In the genomic region with DNA sequence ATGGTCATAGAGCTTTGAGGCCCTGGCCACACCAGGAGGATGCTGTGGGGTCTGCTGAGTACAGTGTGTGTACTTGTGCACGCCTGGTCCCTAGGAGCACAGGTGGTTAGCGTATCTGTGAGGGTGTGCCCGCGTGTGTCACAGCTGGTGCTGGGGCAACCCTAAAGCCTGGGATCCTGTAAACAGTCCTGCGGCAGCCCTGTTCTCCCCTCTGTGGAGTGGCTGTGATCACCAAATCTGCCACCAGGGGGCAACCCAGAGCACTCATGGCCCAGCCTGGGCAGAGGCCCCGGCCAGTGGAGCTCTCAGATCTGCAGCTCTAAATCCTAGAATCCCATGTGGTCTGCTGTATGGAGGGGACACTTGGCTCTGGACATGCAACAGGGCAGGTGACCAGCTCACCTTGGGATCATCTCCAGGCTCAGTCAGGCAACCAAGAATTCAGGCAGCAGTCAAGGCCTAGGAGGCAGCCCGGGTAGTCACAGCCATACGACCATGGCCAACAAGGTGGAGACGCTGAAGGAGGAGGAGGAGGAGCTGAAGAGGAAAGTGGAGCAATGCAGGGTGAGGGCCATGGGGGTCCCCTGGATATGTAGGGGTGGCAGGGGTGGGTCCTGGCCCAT, we compare ENCODE assay signal across 8 cellular contexts. TPM values are rescaled to one million over a fixed set of nuclear protein-coding genes. Genes with fewer than 3 reads are reported as not detected.
A peak's percentile ranks its signal among the peaks of the same experiment; 100 is the strongest.
DNase-seq lines count a peak whose midpoint lies in the region; ATAC-seq and TF ChIP-seq lines count a peak whose summit lies in the region.

No MANE protein-coding gene starts in this region.

- no peaks in the 10 kb centered on the region for H3K27me3 ChIP-seq in CD4-positive, CD25-positive, alpha-beta regulatory T cell (ENCODE audit: control insufficient read depth, insufficient read depth, low read length)
- H3K27me3 ChIP-seq in H7 (ENCODE audit: control insufficient read depth, insufficient read depth, low read length): no peaks in the 10 kb centered on the region
- H3K27me3 ChIP-seq in lower lobe of right lung (ENCODE audit: low read depth): no peaks in the 10 kb centered on the region

- peak; percentile 63 to 72 for ATAC-seq in CD4-positive, CD25-positive, alpha-beta regulatory T cell (ENCODE audit: low read depth in 2 of 2)
- peak; percentile 82 to 83 for ATAC-seq in lower lobe of right lung

- intact Hi-C loops in lower lobe of right lung (cut with DNase I): no loop called here

- TF ChIP-seq CTCF in coronary artery (IDR thresholded peaks at IDR 0.05) (peak; percentile 87), lower lobe of right lung (IDR thresholded peaks at IDR 0.05) (peak; percentile 96)

- DNase-seq in CD4-positive, CD25-positive, alpha-beta regulatory T cell: peak; percentile 74 to 82 (median 79)
- peak; percentile 96 for DNase-seq in H7
- peak; percentile 3 for DNase-seq in NCI-H345 treated with DMSO at 0.1 percent for 48 hours (lab: John Stamatoyannopoulos, UW; ENCODE audit: unreplicated experiment)
- DNase-seq in activated CD4-positive, alpha-beta T cell treated with anti-CD3 and anti-CD28 coated beads, Interleukin-2, amount 10 ng/mL, durations not matched to agents 7 days and 5 days: peak; percentile 89
- DNase-seq in coronary artery (ENCODE audit: low spot score): no peak
- DNase-seq in lower lobe of right lung: peak; percentile 90
- DNase-seq in stimulated activated CD8-positive, alpha-beta memory T cell treated with anti-CD3 and anti-CD28 coated beads, Interleukin-12 subunit alpha, Interleukin-12 subunit beta, amount 100 ng/mL, for 1 hour (ENCODE audit: low read depth): peak; percentile 81
- no peak for DNase-seq in OCI-M2 (lab: John Stamatoyannopoulos, UW; ENCODE audit: unreplicated experiment)

- no peak overlapping the region for H3K27ac ChIP-seq in CD4-positive, CD25-positive, alpha-beta regulatory T cell (ENCODE audit: insufficient read depth, low read length, poor library complexity, severe bottlenecking)
- no peak overlapping the region for H3K27ac ChIP-seq in coronary artery
- no peak overlapping the region for H3K27ac ChIP-seq in lower lobe of right lung

- POLR2A ChIA-PET in activated CD4-positive, alpha-beta T cell treated with anti-CD3 and anti-CD28 coated beads, Interleukin-2, amount 10 ng/mL, durations not matched to agents 7 days and 5 days (lab: Charles Lee): interaction anchor here (0.5 to 1.2 kb wide), 3 partner anchors 16 to 38 kb away, joined by 3 to 4 read pairs (median 3); no protein-coding TSS in a partner anchor

- no peaks in the 10 kb centered on the region for H3K9me3 ChIP-seq in CD4-positive, CD25-positive, alpha-beta regulatory T cell (ENCODE audit: control insufficient read depth in 2 of 2, low read length in 2 of 2)
- no peaks in the 10 kb centered on the region for H3K9me3 ChIP-seq in lower lobe of right lung

- H3K36me3 ChIP-seq in CD4-positive, CD25-positive, alpha-beta regulatory T cell (ENCODE audit: control insufficient read depth, insufficient read depth, low read length): peaks cover 61% of the 10 kb centered on the region
- H3K36me3 ChIP-seq in H7 (replicated peaks; ENCODE audit: control insufficient read depth, insufficient read depth, low read length) (peaks cover 33% of the 10 kb centered on the region), lower lobe of right lung (peaks cover 35% of the 10 kb centered on the region)

- no peaks in the 10 kb centered on the region for H3K27me3 Mint-ChIP-seq in CD4-positive, CD25-positive, alpha-beta regulatory T cell
- no peaks in the 10 kb centered on the region for H3K27me3 Mint-ChIP-seq in activated CD4-positive, alpha-beta T cell treated with anti-CD3 and anti-CD28 coated beads, Interleukin-2, amount 10 ng/mL, durations not matched to agents 7 days and 5 days

- H3K27ac Mint-ChIP-seq in CD4-positive, CD25-positive, alpha-beta regulatory T cell: peak overlapping the region; percentile 43 to 95 (median 88)
- H3K27ac Mint-ChIP-seq in activated CD4-positive, alpha-beta T cell treated with anti-CD3 and anti-CD28 coated beads, Interleukin-2, amount 10 ng/mL, durations not matched to agents 7 days and 5 days: peak overlapping the region; percentile 68

- CTCF ChIA-PET in activated CD4-positive, alpha-beta T cell treated with anti-CD3 and anti-CD28 coated beads, Interleukin-2, amount 10 ng/mL, durations not matched to agents 7 days and 5 days (lab: Charles Lee): interaction anchor here (0.6 to 7.9 kb wide), 22 partner anchors 9 to 323 kb away, joined by 3 to 143 read pairs (median 8); partner anchors contain the start of genes GCAT, GGA1, LGALS1 and NOL12

- peak overlapping the region; percentile 56 to 98 (median 72) for H3K4me3 Mint-ChIP-seq in CD4-positive, CD25-positive, alpha-beta regulatory T cell
- H3K4me3 Mint-ChIP-seq in activated CD4-positive, alpha-beta T cell treated with anti-CD3 and anti-CD28 coated beads, Interleukin-2, amount 10 ng/mL, durations not matched to agents 7 days and 5 days: peak overlapping the region; percentile 49

- H3K36me3 Mint-ChIP-seq in CD4-positive, CD25-positive, alpha-beta regulatory T cell: peaks cover 16% of the 10 kb centered on the region
- peaks cover 61% of the 10 kb centered on the region for H3K36me3 Mint-ChIP-seq in activated CD4-positive, alpha-beta T cell treated with anti-CD3 and anti-CD28 coated beads, Interleukin-2, amount 10 ng/mL, durations not matched to agents 7 days and 5 days (ENCODE audit: low read depth)

- no peaks in the 10 kb centered on the region for H3K9me3 Mint-ChIP-seq in CD4-positive, CD25-positive, alpha-beta regulatory T cell
- H3K9me3 Mint-ChIP-seq in activated CD4-positive, alpha-beta T cell treated with anti-CD3 and anti-CD28 coated beads, Interleukin-2, amount 10 ng/mL, durations not matched to agents 7 days and 5 days: no peaks in the 10 kb centered on the region

- peaks cover 46% of the 10 kb centered on the region for H3K4me1 ChIP-seq in CD4-positive, CD25-positive, alpha-beta regulatory T cell (ENCODE audit: control insufficient read depth, insufficient read depth, low read length, poor library complexity, severe bottlenecking)
- H3K4me1 ChIP-seq in lower lobe of right lung: peaks cover 42% of the 10 kb centered on the region

- H3K4me3 ChIP-seq in CD4-positive, CD25-positive, alpha-beta regulatory T cell (ENCODE audit: low read depth, low read length): no peak overlapping the region
- H3K4me3 ChIP-seq in H7 (ENCODE audit: insufficient read depth, low read depth, low read length): no peak overlapping the region
- H3K4me3 ChIP-seq in coronary artery: no peak overlapping the region
- H3K4me3 ChIP-seq in lower lobe of right lung: no peak overlapping the region

- H3K4me1 Mint-ChIP-seq in CD4-positive, CD25-positive, alpha-beta regulatory T cell: peaks cover 0 to 54% (median 25%) of the 10 kb centered on the region in 4 donors
- peaks cover 33% of the 10 kb centered on the region for H3K4me1 Mint-ChIP-seq in activated CD4-positive, alpha-beta T cell treated with anti-CD3 and anti-CD28 coated beads, Interleukin-2, amount 10 ng/mL, durations not matched to agents 7 days and 5 days

RNA-seq across cellular contexts. Expression of gene SH3BP1, which starts 3.9 kb away (rescaled TPM):
- 126 TPM for total RNA-seq in CD4-positive, CD25-positive, alpha-beta regulatory T cell
- 10 to 100 TPM; 10.1 to 17.8 (median 16.2) TPM for polyA plus RNA-seq in CD4-positive, CD25-positive, alpha-beta regulatory T cell
- 30.0 and 35.2 TPM in 2 replicates for total RNA-seq in H7 (2014; rRNA removed; shearing (Covaris generic))
- total RNA-seq in activated CD4-positive, alpha-beta T cell treated with anti-CD3 and anti-CD28 coated beads, Interleukin-2, amount 10 ng/mL, durations not matched to agents 7 days and 5 days: 100 to 1,000 TPM; 184 to 187 TPM
- total RNA-seq in lower lobe of right lung: 34.8 TPM

RNA-seq across cellular contexts. Expression of gene PDXP, which starts 15.2 kb away (rescaled TPM):
- 2.0 TPM for total RNA-seq in CD4-positive, CD25-positive, alpha-beta regulatory T cell
- polyA plus RNA-seq in CD4-positive, CD25-positive, alpha-beta regulatory T cell: 1 to 10 TPM; 1.1 to 5.8 (median 3.4) TPM
- total RNA-seq in H7 (2014; rRNA removed; shearing (Covaris generic)): 54.1 and 60.9 TPM in 2 replicates
- 10 to 100 TPM; 21.5 to 21.8 TPM for total RNA-seq in activated CD4-positive, alpha-beta T cell treated with anti-CD3 and anti-CD28 coated beads, Interleukin-2, amount 10 ng/mL, durations not matched to agents 7 days and 5 days
- 3.9 TPM for total RNA-seq in lower lobe of right lung

RNA-seq across cellular contexts. Expression of gene LGALS1, which starts 32.1 kb away (rescaled TPM):
- total RNA-seq in CD4-positive, CD25-positive, alpha-beta regulatory T cell: 209 TPM
- 100 to 1,000 TPM; 321 to 829 (median 545) TPM for polyA plus RNA-seq in CD4-positive, CD25-positive, alpha-beta regulatory T cell
- total RNA-seq in H7 (2014; rRNA removed; shearing (Covaris generic)): 183 and 206 TPM in 2 replicates
- 1,000 to 10,000 TPM; 1,140 to 1,273 TPM for total RNA-seq in activated CD4-positive, alpha-beta T cell treated with anti-CD3 and anti-CD28 coated beads, Interleukin-2, amount 10 ng/mL, durations not matched to agents 7 days and 5 days
- total RNA-seq in lower lobe of right lung: 425 TPM

RNA-seq across cellular contexts. Expression of gene GGA1, which starts 34.7 kb away (rescaled TPM):
- total RNA-seq in CD4-positive, CD25-positive, alpha-beta regulatory T cell: 69.7 TPM
- polyA plus RNA-seq in CD4-positive, CD25-positive, alpha-beta regulatory T cell: 10 to 100 TPM; 14.0 to 19.8 (median 16.8) TPM
- total RNA-seq in H7 (2014; rRNA removed; shearing (Covaris generic)): 67.9 and 98.6 TPM in 2 replicates
- 10 to 100 TPM; 58.5 to 62.8 TPM for total RNA-seq in activated CD4-positive, alpha-beta T cell treated with anti-CD3 and anti-CD28 coated beads, Interleukin-2, amount 10 ng/mL, durations not matched to agents 7 days and 5 days
- total RNA-seq in lower lobe of right lung: 64.8 TPM

RNA-seq across cellular contexts. Expression of gene NOL12, which starts 42.8 kb away (rescaled TPM):
- 38.2 TPM for total RNA-seq in CD4-positive, CD25-positive, alpha-beta regulatory T cell
- polyA plus RNA-seq in CD4-positive, CD25-positive, alpha-beta regulatory T cell: 10 to 100 TPM; 33.7 to 46.9 (median 41.2) TPM
- 20.5 and 23.6 TPM in 2 replicates for total RNA-seq in H7 (2014; rRNA removed; shearing (Covaris generic))
- total RNA-seq in activated CD4-positive, alpha-beta T cell treated with anti-CD3 and anti-CD28 coated beads, Interleukin-2, amount 10 ng/mL, durations not matched to agents 7 days and 5 days: 10 to 100 TPM; 57.3 to 57.7 TPM
- 23.0 TPM for total RNA-seq in lower lobe of right lung

Comparison
In these comparisons a context has a peak if more than half of its experiments do, and no peak if none do; other contexts are left out.
1. DNase-seq: peak in CD4-positive, CD25-positive, alpha-beta regulatory T cell (3 of 3), H7 (single experiment), NCI-H345 treated with DMSO at 0.1 percent for 48 hours (single experiment), activated CD4-positive, alpha-beta T cell treated with anti-CD3 and anti-CD28 coated beads, Interleukin-2, amount 10 ng/mL, durations not matched to agents 7 days and 5 days (single experiment), lower lobe of right lung (single experiment) and stimulated activated CD8-positive, alpha-beta memory T cell treated with anti-CD3 and anti-CD28 coated beads, Interleukin-12 subunit alpha, Interleukin-12 subunit beta, amount 100 ng/mL, for 1 hour (single experiment); none in coronary artery (single experiment) and OCI-M2 (single experiment).